In genomic region chr6:22612241-22612640, GRCh38 we compare ENCODE assay signal across 33 cellular contexts. TPM values are rescaled to one million over a fixed set of nuclear protein-coding genes. Genes with fewer than 3 reads are reported as not detected.
DNase-seq lines count a peak whose midpoint lies in the region; ATAC-seq, FAIRE-seq and TF ChIP-seq lines count a peak whose summit lies in the region.
"Had no signal": no experiment of that assay in that cellular context is flagged by ENCODE, and none has a peak within 500 bp of the region (broad histone marks: within the 10 kb centered on the region; RNA-seq: fewer than 3 reads in every experiment).

No MANE protein-coding gene starts in this region.

- H3K27me3 Mint-ChIP-seq in endodermal cell (ENCODE audit: insufficient read depth): no peaks in the 10 kb centered on the region
- H3K27me3 Mint-ChIP-seq: activated CD4-positive, alpha-beta memory T cell treated with anti-CD3 and anti-CD28 coated beads, Interleukin-2, amount 10 ng/mL, durations not matched to agents 7 days and 5 days; activated naive CD8-positive, alpha-beta T cell; activated T-helper 17 cell treated with anti-CD3 and anti-CD28 coated beads, Interleukin-2, amount 50 U/mL, for 72 hours had no signal

- H4K20me1 ChIP-seq in SK-N-SH (ENCODE audit: insufficient read depth): no peaks in the 10 kb centered on the region
- H4K20me1 ChIP-seq: BLaER1 treated with 17β-estradiol and CSF1 and Interleukin-3, amounts not matched to agents 10 nM and 100 nM had no signal

- H3K27me3 ChIP-seq in SK-N-SH (ENCODE audit: insufficient read depth) (no peaks in the 10 kb centered on the region), endodermal cell (ENCODE audit: control insufficient read depth, insufficient read depth, low read length, poor library complexity, severe bottlenecking) (no peaks in the 10 kb centered on the region), heart right ventricle (no peaks in the 10 kb centered on the region), pancreas (no peaks in the 10 kb centered on the region)
- H3K27me3 ChIP-seq: BLaER1 treated with 17β-estradiol and CSF1 and Interleukin-3, amounts not matched to agents 10 nM and 100 nM; spleen had no signal

- no peaks in the 10 kb centered on the region for H3K9me2 ChIP-seq in SK-N-SH

- CTCF ChIA-PET in SK-N-SH (lab: Yijun Ruan, JAX): interaction anchor here (1.1 kb wide), 1 partner anchor 22 kb away, joined by 5 read pairs; no protein-coding TSS in a partner anchor

- FAIRE-seq in pancreas (lab: Jason Lieb, UNC): no peak
- FAIRE-seq: astrocyte, GM19239, HepG2 had no signal

- H3F3A ChIP-seq in SK-N-SH (replicated peaks; ENCODE audit: insufficient read depth): no peaks in the 10 kb centered on the region

- no peaks in the 10 kb centered on the region for H3K79me2 ChIP-seq in SK-N-SH (ENCODE audit: insufficient read depth)

- H3K4me3 ChIP-seq in SK-N-SH (ENCODE audit: low read depth in 2 of 2, low read length in 1 of 2) (no peak overlapping the region), endodermal cell (ENCODE audit: low read length) (no peak overlapping the region), heart right ventricle (no peak overlapping the region), pancreas (no peak overlapping the region)
- H3K4me3 ChIP-seq: BLaER1 treated with 17β-estradiol and CSF1 and Interleukin-3, amounts not matched to agents 10 nM and 100 nM; spleen had no signal

- no peaks in the 10 kb centered on the region for H3K9me3 ChIP-seq in SK-N-SH
- H3K9me3 ChIP-seq in endodermal cell (ENCODE audit: control insufficient read depth, low read length): no peaks in the 10 kb centered on the region
- H3K9me3 ChIP-seq in heart right ventricle: peaks cover 0 to 20% (median 11%) of the 10 kb centered on the region in 11 donors
- H3K9me3 ChIP-seq in pancreas: no peaks in the 10 kb centered on the region
- H3K9me3 ChIP-seq: BLaER1 treated with 17β-estradiol and CSF1 and Interleukin-3, amounts not matched to agents 10 nM and 100 nM had no signal

- H3K27ac ChIP-seq in SK-N-SH (ENCODE audit: low read depth in 2 of 2, low read length in 1 of 2) (peak overlapping the region; percentile 18 to 98; a peak in 3 of 4 replicates), endodermal cell (ENCODE audit: low read depth, low read length) (peak overlapping the region; percentile 3), heart right ventricle (peak overlapping the region in 9 of 10 donors; percentile 1 to 69 (median 38)), pancreas (no peak overlapping the region)
- H3K27ac ChIP-seq: BLaER1 treated with 17β-estradiol and CSF1 and Interleukin-3, amounts not matched to agents 10 nM and 100 nM; spleen had no signal

- intact Hi-C loops in heart right ventricle (cut with DNase I): loop anchor here in 1 of 10 donors (5.0 kb wide), 1 partner anchor 1020 kb away; the partner anchor contains the start of gene SOX4
- intact Hi-C loops in pancreas (cut with DNase I): no loop called here

- no peak overlapping the region for H3K4me2 ChIP-seq in SK-N-SH
- H3K4me2 ChIP-seq: BLaER1 treated with 17β-estradiol and CSF1 and Interleukin-3, amounts not matched to agents 10 nM and 100 nM had no signal

- no peak overlapping the region for H3K27ac Mint-ChIP-seq in endodermal cell
- H3K27ac Mint-ChIP-seq: activated CD4-positive, alpha-beta memory T cell treated with anti-CD3 and anti-CD28 coated beads, Interleukin-2, amount 10 ng/mL, durations not matched to agents 7 days and 5 days; activated naive CD8-positive, alpha-beta T cell; activated T-helper 17 cell treated with anti-CD3 and anti-CD28 coated beads, Interleukin-2, amount 50 U/mL, for 72 hours; naive thymus-derived CD8-positive, alpha-beta T cell had no signal

- WGBS in SK-N-SH (ENCODE audit: low lambda C conversion rate): 8% methylated on average over 3 of the region's 3 CpGs
- WGBS in endodermal cell (ENCODE audit: insufficient coverage in 1 of 2, insufficient read length in 1 of 2), 2 experiments: 63 to 82% methylated on average over 2 to 3 of the region's 3 CpGs
- 23 to 41% methylated on average over 3 of the region's 3 CpGs for WGBS in heart right ventricle, 2 donors
- WGBS in pancreas, 2 donors: 30 to 32% methylated on average over 3 of the region's 3 CpGs

- no peaks in the 10 kb centered on the region for H3K36me3 Mint-ChIP-seq in endodermal cell (ENCODE audit: low read depth)
- H3K36me3 Mint-ChIP-seq: activated naive CD8-positive, alpha-beta T cell; naive thymus-derived CD8-positive, alpha-beta T cell had no signal

- H3K36me3 ChIP-seq in SK-N-SH (replicated peaks in 1 of 2; ENCODE audit: control insufficient read depth in 1 of 2, insufficient read depth in 2 of 2, low read length in 1 of 2): no peaks in the 10 kb centered on the region
- no peaks in the 10 kb centered on the region for H3K36me3 ChIP-seq in endodermal cell (ENCODE audit: control insufficient read depth, insufficient read depth, low read length)
- no peaks in the 10 kb centered on the region for H3K36me3 ChIP-seq in heart right ventricle
- H3K36me3 ChIP-seq in pancreas: no peaks in the 10 kb centered on the region
- H3K36me3 ChIP-seq: BLaER1 treated with 17β-estradiol and CSF1 and Interleukin-3, amounts not matched to agents 10 nM and 100 nM; spleen had no signal

- no peak overlapping the region for H3K4me3 Mint-ChIP-seq in endodermal cell
- H3K4me3 Mint-ChIP-seq: activated CD4-positive, alpha-beta memory T cell treated with anti-CD3 and anti-CD28 coated beads, Interleukin-2, amount 10 ng/mL, durations not matched to agents 7 days and 5 days; activated naive CD8-positive, alpha-beta T cell; activated T-helper 17 cell treated with anti-CD3 and anti-CD28 coated beads, Interleukin-2, amount 50 U/mL, for 72 hours; naive thymus-derived CD8-positive, alpha-beta T cell had no signal

- no peaks in the 10 kb centered on the region for H3K4me1 Mint-ChIP-seq in endodermal cell
- H3K4me1 Mint-ChIP-seq: activated CD4-positive, alpha-beta memory T cell treated with anti-CD3 and anti-CD28 coated beads, Interleukin-2, amount 10 ng/mL, durations not matched to agents 7 days and 5 days; activated T-helper 17 cell treated with anti-CD3 and anti-CD28 coated beads, Interleukin-2, amount 50 U/mL, for 72 hours; naive thymus-derived CD8-positive, alpha-beta T cell had no signal

- TF ChIP-seq CTCF in SK-N-SH (IDR thresholded peaks at IDR 0.05): no peak
- no peak for TF ChIP-seq CTCF in endodermal cell (conservative IDR thresholded peaks at IDR 0.05)
- TF ChIP-seq CTCF in heart right ventricle (IDR thresholded peaks at IDR 0.05): no peak
- no peak for TF ChIP-seq CTCF in pancreas (IDR thresholded peaks at IDR 0.05)

- peak; percentile 33 for TF ChIP-seq RAD21 in SK-N-SH (IDR thresholded peaks at IDR 0.05; ENCODE audit: low read length)

- H2AFZ ChIP-seq in SK-N-SH (ENCODE audit: low read depth): no peak overlapping the region

- DNase-seq in SK-N-SH: peak; percentile 39
- DNase-seq in endodermal cell: no peak
- no peak for DNase-seq in heart right ventricle
- DNase-seq in pancreas: no peak
- no peak for DNase-seq in activated CD4-positive, alpha-beta T cell treated with anti-CD3 and anti-CD28 coated beads, Interleukin-2, amount 50 U/mL, for 48 hours
- no peak for DNase-seq in islet precursor cell
- DNase-seq in DMS79 treated with DMSO at 0.1 percent for 48 hours (lab: John Stamatoyannopoulos, UW): no peak
- DNase-seq: activated CD4-positive, alpha-beta memory T cell treated with anti-CD3 and anti-CD28 coated beads, Interleukin-2, amount 10 ng/mL, durations not matched to agents 7 days and 5 days; foreskin melanocyte; midbrain; naive thymus-derived CD8-positive, alpha-beta T cell; NCI-H1048; NCI-H1694 treated with DMSO at 0.1 percent for 48 hours; NCI-H2171; NCI-H524; right cardiac atrium; spleen; stimulated activated CD4-positive, alpha-beta T cell treated with anti-CD3 and anti-CD28 coated beads, Interleukin-4, amount 100 ng/mL, for 1 hour; substantia nigra had no signal

- H3K4me1 ChIP-seq in SK-N-SH (ENCODE audit: control insufficient read depth in 1 of 2, insufficient read depth in 2 of 2, low read depth in 1 of 2, low read length in 1 of 2): peaks cover 0 to 17% of the 10 kb centered on the region in 2 experiments; a peak in 2 of 4 replicates
- H3K4me1 ChIP-seq in endodermal cell (ENCODE audit: control insufficient read depth, insufficient read depth, low read length): no peaks in the 10 kb centered on the region
- H3K4me1 ChIP-seq in heart right ventricle: peaks cover 3 to 36% (median 21%) of the 10 kb centered on the region in 9 donors
- H3K4me1 ChIP-seq in pancreas: peaks cover 0 to 3% (median 0%) of the 10 kb centered on the region in 3 donors
- H3K4me1 ChIP-seq: BLaER1 treated with 17β-estradiol and CSF1 and Interleukin-3, amounts not matched to agents 10 nM and 100 nM; spleen had no signal

- ATAC-seq in heart right ventricle (peak in 6 of 8 donors; percentile 33 to 74 (median 54)), pancreas (peak in 3 of 4 donors; percentile 35 to 54 (median 36)), GM19023 (IDR thresholded peaks at IDR 0.05; ENCODE audit: unreplicated experiment) (no peak)
- ATAC-seq: activated CD4-positive, CD25-positive, alpha-beta regulatory T cell treated with anti-CD3 and anti-CD28 coated beads, Interleukin-2, amount 50 U/mL, for 24 hours; activated T-helper 17 cell treated with anti-CD3 and anti-CD28 coated beads, Interleukin-2, amount 50 U/mL, for 72 hours; HepG2; left lobe of liver; naive thymus-derived CD8-positive, alpha-beta T cell; Panc1 had no signal

- TF ChIP-seq EP300 in SK-N-SH (IDR thresholded peaks at IDR 0.05; ENCODE audit: borderline replicate concordance in 1 of 2, low read depth in 1 of 2, low read length in 1 of 2): peak in 1 of 2 experiments; percentile 89; a peak in 2 of 4 replicates

- H3K9ac ChIP-seq in SK-N-SH (no peak overlapping the region), endodermal cell (ENCODE audit: extremely low read depth, low read length, poor library complexity, severe bottlenecking) (no peak overlapping the region)
- H3K9ac ChIP-seq: BLaER1 treated with 17β-estradiol and CSF1 and Interleukin-3, amounts not matched to agents 10 nM and 100 nM had no signal

- POLR2A ChIA-PET in SK-N-SH (lab: Yijun Ruan, JAX): interaction anchor here (1.7 kb wide), 1 partner anchor 466 kb away, joined by 6 read pairs; no protein-coding TSS in a partner anchor

- H3K9me3 Mint-ChIP-seq in endodermal cell: no peaks in the 10 kb centered on the region
- H3K9me3 Mint-ChIP-seq: activated CD4-positive, alpha-beta memory T cell treated with anti-CD3 and anti-CD28 coated beads, Interleukin-2, amount 10 ng/mL, durations not matched to agents 7 days and 5 days; activated T-helper 17 cell treated with anti-CD3 and anti-CD28 coated beads, Interleukin-2, amount 50 U/mL, for 72 hours had no signal

TF ChIP-seq in SK-N-SH, 30 proteins besides CTCF, POLR2A, EP300 and RAD21 (continues in another document):
- TF ChIP-seq FOXM1 (IDR thresholded peaks at IDR 0.05; ENCODE audit: low read depth) (no peak), GATA2 (CRISPR knock-in tag; IDR thresholded peaks at IDR 0.05) (peak; percentile 84), CHD2 (IDR thresholded peaks at IDR 0.05; ENCODE audit: low read length, partially characterized antibody) (peak; percentile 53)

RNA-seq across cellular contexts. Expression of gene HDGFL1, which starts 42.9 kb away (rescaled TPM):
- polyA plus RNA-seq in SK-N-SH (2012; rRNA removed): not detected in 2 replicates
- polyA plus RNA-seq in SK-N-SH (2012; cell fraction: cytosol; rRNA removed): not detected in 2 replicates
- polyA plus RNA-seq in SK-N-SH (2012; cell fraction: nucleus; rRNA removed): not detected in 2 replicates
- total RNA-seq in endodermal cell: not detected
- polyA plus RNA-seq in endodermal cell (2013, experiment 1 of 2): not detected
- not detected for polyA plus RNA-seq in endodermal cell (2013, experiment 2 of 2)
- not detected for total RNA-seq in heart right ventricle
- not detected for polyA plus RNA-seq in heart right ventricle
- total RNA-seq in pancreas: not detected
- not detected for polyA plus RNA-seq in pancreas
- total RNA-seq: activated CD4-positive, alpha-beta memory T cell treated with anti-CD3 and anti-CD28 coated beads, Interleukin-2, amount 10 ng/mL, durations not matched to agents 7 days and 5 days; activated T-helper 17 cell treated with anti-CD3 and anti-CD28 coated beads, Interleukin-2, amount 50 U/mL, for 72 hours; astrocyte; G401; H4; HepG2; left lobe of liver; naive thymus-derived CD8-positive, alpha-beta T cell; omental fat pad; right cardiac atrium; spleen; urinary bladder had no signal
- polyA plus RNA-seq: HepG2; naive thymus-derived CD8-positive, alpha-beta T cell; right cardiac atrium; spleen; urinary bladder had no signal

Comparison
In these comparisons a context has a peak if more than half of its experiments do, and no peak if none do; other contexts are left out.
1. H3K27ac ChIP-seq: peak in SK-N-SH (2 of 2), endodermal cell (single experiment) and heart right ventricle (9 of 10); none in pancreas (0 of 4).